In the genomic region with DNA sequence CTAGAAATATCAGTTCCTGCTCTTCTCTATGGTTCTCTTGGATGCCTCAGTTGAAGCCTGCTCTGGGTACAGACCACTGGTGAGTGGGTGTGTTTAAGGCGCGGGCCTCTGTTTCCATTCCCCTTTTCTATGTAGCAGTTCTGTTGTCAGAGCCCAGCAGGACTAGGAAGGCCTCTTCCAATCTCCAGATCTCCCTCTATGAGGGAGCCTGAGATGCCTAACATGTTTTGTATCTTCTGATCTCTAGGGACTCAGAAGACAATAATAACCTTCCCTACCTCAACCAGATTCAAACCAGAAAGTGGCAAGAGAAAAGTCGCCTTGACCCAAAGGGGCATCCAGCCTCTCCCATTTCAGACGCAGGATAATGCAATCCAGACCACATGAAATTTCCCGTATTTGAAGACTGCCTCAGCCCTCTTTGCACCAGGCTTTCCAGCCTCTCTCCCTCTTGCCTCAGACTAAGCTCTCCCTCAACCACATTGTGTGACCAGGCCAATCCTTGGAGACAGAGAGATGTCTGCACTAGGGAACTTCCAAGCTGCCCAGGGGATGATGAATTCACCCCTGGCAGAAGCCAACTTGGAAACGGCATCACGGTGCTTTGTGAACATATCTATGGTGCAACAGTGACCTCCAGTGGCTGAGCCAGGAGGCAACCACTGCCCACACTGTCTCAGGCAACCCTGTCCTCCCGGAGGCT, we compare ENCODE assay signal across 8 cellular contexts.
A peak's percentile ranks its signal among the peaks of the same experiment; 100 is the strongest.
DNase-seq lines count a peak whose midpoint lies in the region; ATAC-seq and TF ChIP-seq lines count a peak whose summit lies in the region.

No MANE protein-coding gene starts in this region.

- no peak overlapping the region for H3K4me3 Mint-ChIP-seq in activated CD4-positive, alpha-beta T cell treated with anti-CD3 and anti-CD28 coated beads, Interleukin-2, amount 10 ng/mL, durations not matched to agents 24 days and 14 days
- no peak overlapping the region for H3K4me3 Mint-ChIP-seq in effector memory CD8-positive, alpha-beta T cell

- WGBS in lung, 2 donors = 44% methylated on average over 8 of the region's 8 CpGs

- no peak overlapping the region for H3K27ac Mint-ChIP-seq in activated CD4-positive, alpha-beta T cell treated with anti-CD3 and anti-CD28 coated beads, Interleukin-2, amount 10 ng/mL, durations not matched to agents 24 days and 14 days
- H3K27ac Mint-ChIP-seq in effector memory CD8-positive, alpha-beta T cell = no peak overlapping the region

- intact Hi-C loops in activated CD4-positive, alpha-beta T cell treated with anti-CD3 and anti-CD28 coated beads, Interleukin-2, amount 10 ng/mL, durations not matched to agents 24 days and 14 days (cut with micrococcal nuclease) = loop anchor here (1.0 kb wide), 2 partner anchors 290 to 849 kb away; no protein-coding TSS in a partner anchor

- H3K36me3 ChIP-seq in lung (ENCODE audit: control insufficient read depth in 2 of 2, insufficient read depth in 2 of 2, low read length in 2 of 2) = no peaks in the 10 kb centered on the region

- no peak overlapping the region for H3K4me3 ChIP-seq in lung

- no peak overlapping the region for H3K27ac ChIP-seq in lung (ENCODE audit: low read depth in 1 of 2, low read length in 1 of 2)

- H3K36me3 Mint-ChIP-seq in activated CD4-positive, alpha-beta T cell treated with anti-CD3 and anti-CD28 coated beads, Interleukin-2, amount 10 ng/mL, durations not matched to agents 24 days and 14 days (ENCODE audit: low read depth) = no peaks in the 10 kb centered on the region
- no peaks in the 10 kb centered on the region for H3K36me3 Mint-ChIP-seq in effector memory CD8-positive, alpha-beta T cell (ENCODE audit: insufficient read depth)

- ATAC-seq in HG03139 (IDR thresholded peaks at IDR 0.05; ENCODE audit: unreplicated experiment) (peak; percentile 87), lung (ENCODE audit: insufficient read depth, low FRiP score) (peak; percentile 85)
- ATAC-seq in effector memory CD8-positive, alpha-beta T cell (replicated peaks) = peak; percentile 31

- no peaks in the 10 kb centered on the region for H3K27me3 ChIP-seq in lung (ENCODE audit: control insufficient read depth, insufficient read depth)

- DNase-seq in SIG-M5 treated with dmso at 0.1 percent for 504 hours (lab: John Stamatoyannopoulos, UW; ENCODE audit: unreplicated experiment) (peak; percentile 16), SIG-M5 (lab: John Stamatoyannopoulos, UW) (no peak), NCI-H446 (lab: John Stamatoyannopoulos, UW) (peak; percentile 31 to 68), lung (ENCODE audit: low spot score) (peak; percentile 74)
- peak; percentile 83 for DNase-seq in activated CD4-positive, alpha-beta T cell treated with anti-CD3 and anti-CD28 coated beads, Interleukin-2, amount 10 ng/mL, durations not matched to agents 24 days and 14 days
- peak; percentile 11 to 17 (median 13) for DNase-seq in effector memory CD8-positive, alpha-beta T cell
- DNase-seq in stimulated activated CD8-positive, alpha-beta memory T cell treated with anti-CD3 and anti-CD28 coated beads, Interleukin-15, amount 100 ng/mL, for 1 hour (ENCODE audit: low read depth) = peak; percentile 14

- no peaks in the 10 kb centered on the region for H3K4me1 ChIP-seq in lung (ENCODE audit: control insufficient read depth in 2 of 2, insufficient read depth in 2 of 2, low read length in 2 of 2)

- no peaks in the 10 kb centered on the region for H3K9me3 Mint-ChIP-seq in activated CD4-positive, alpha-beta T cell treated with anti-CD3 and anti-CD28 coated beads, Interleukin-2, amount 10 ng/mL, durations not matched to agents 24 days and 14 days
- H3K9me3 Mint-ChIP-seq in effector memory CD8-positive, alpha-beta T cell = no peaks in the 10 kb centered on the region

- peaks cover 16% of the 10 kb centered on the region for H3K27me3 Mint-ChIP-seq in activated CD4-positive, alpha-beta T cell treated with anti-CD3 and anti-CD28 coated beads, Interleukin-2, amount 10 ng/mL, durations not matched to agents 24 days and 14 days
- peaks cover 46 to 53% of the 10 kb centered on the region in 2 donors for H3K27me3 Mint-ChIP-seq in effector memory CD8-positive, alpha-beta T cell

- H3K4me1 Mint-ChIP-seq in activated CD4-positive, alpha-beta T cell treated with anti-CD3 and anti-CD28 coated beads, Interleukin-2, amount 10 ng/mL, durations not matched to agents 24 days and 14 days = peaks cover 2% of the 10 kb centered on the region
- H3K4me1 Mint-ChIP-seq in effector memory CD8-positive, alpha-beta T cell (ENCODE audit: low read depth in 2 of 2) = peaks cover 0 to 3% of the 10 kb centered on the region in 2 donors

- no peaks in the 10 kb centered on the region for H3K9me3 ChIP-seq in lung (ENCODE audit: control insufficient read depth in 2 of 2, insufficient read depth in 1 of 2, low read length in 1 of 2)

- peak; percentile 83 for TF ChIP-seq CTCF in lung (IDR thresholded peaks at IDR 0.05; ENCODE audit: control extremely low read depth, extremely low read depth)

Comparison
In these comparisons a context has a peak if more than half of its experiments do, and no peak if none do; other contexts are left out.
1. ATAC-seq: peak in every context shown above with its lines; median percentile 87 in HG03139; 85 in lung; 31 in effector memory CD8-positive, alpha-beta T cell.